Comparison of ENCODE assay signal across 1 cellular context in the genomic region with DNA sequence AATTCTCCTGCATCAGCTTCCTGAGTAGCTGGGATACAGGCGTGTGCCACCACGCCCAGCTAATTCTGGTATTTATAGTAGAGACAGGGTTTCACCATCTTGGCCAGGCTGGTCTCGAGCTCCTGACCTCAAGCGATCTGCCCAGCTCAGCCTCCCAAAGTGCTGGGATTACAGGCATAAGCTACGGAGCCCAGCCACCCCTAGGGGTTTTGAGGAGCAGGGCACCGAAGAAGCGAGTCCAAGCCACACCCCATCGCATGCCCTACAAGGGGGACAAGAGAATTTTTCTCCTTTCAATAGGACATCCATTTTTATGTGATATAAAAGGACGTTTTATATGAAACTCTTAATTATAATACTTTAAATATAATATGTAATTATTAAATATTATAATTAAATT.
TF ChIP-seq lines count a peak whose summit lies in the region.

No MANE protein-coding gene starts in this region.

TF ChIP-seq in H1, 55 proteins besides CTCF, POLR2A, EP300 and RAD21 (continued from another document):
- no peak for TF ChIP-seq EZH2 (IDR thresholded peaks at IDR 0.05; ENCODE audit: low read depth, low read length, severe bottlenecking)
- no peak for TF ChIP-seq TCF12 (IDR thresholded peaks at IDR 0.05; ENCODE audit: low read depth, low read length)
- TF ChIP-seq RFX5 (IDR thresholded peaks at IDR 0.05; ENCODE audit: borderline replicate concordance, low read depth, low read length) = no peak
- no peak for TF ChIP-seq EGR1 (IDR thresholded peaks at IDR 0.05; ENCODE audit: borderline replicate concordance, low read depth, low read length)
- no peak for TF ChIP-seq RXRA (IDR thresholded peaks at IDR 0.05; ENCODE audit: insufficient read depth, low read depth, low read length)
- TF ChIP-seq JUND (IDR thresholded peaks at IDR 0.05; ENCODE audit: low read length) = no peak
- no peak for TF ChIP-seq ZNF274 (IDR thresholded peaks at IDR 0.05; ENCODE audit: borderline replicate concordance, extremely low read depth, low read length)
